Comparison of ENCODE assay signal across 18 cellular contexts in the genomic region with DNA sequence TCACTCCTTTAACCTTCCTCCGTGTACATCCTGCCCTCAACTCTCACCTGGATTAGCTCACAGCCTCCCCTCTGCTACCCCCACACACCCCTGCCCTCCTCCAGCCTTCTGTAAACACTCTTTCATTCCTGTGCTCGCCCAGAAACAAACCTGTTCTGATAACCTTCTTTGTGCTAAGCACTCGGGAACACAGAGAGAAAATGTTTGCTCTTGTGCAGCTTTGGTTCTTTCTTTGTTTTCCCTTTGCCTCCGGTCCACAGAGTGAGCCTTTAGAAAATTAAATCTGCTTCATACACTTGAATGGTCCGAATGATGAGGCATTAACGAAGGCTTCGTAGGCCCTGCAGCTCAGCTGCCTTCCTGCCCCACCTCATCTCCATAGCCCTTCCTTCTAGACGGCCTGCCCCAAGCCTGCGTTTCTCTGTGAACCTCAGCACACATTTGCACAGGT. TPM values are rescaled to one million over a fixed set of nuclear protein-coding genes. Genes with fewer than 3 reads are reported as not detected.
DNase-seq lines count a peak whose midpoint lies in the region; ATAC-seq, FAIRE-seq and TF ChIP-seq lines count a peak whose summit lies in the region.
"Had no signal": no experiment of that assay in that cellular context is flagged by ENCODE, and none has a peak within 500 bp of the region (broad histone marks: within the 10 kb centered on the region; RNA-seq: fewer than 3 reads in every experiment).

No MANE protein-coding gene starts in this region.

- DNase-seq in DMS153 treated with DMSO at 0.1 percent for 48 hours (lab: John Stamatoyannopoulos, UW; ENCODE audit: unreplicated experiment) (peak; percentile 58), NCI-H345 (lab: John Stamatoyannopoulos, UW) (peak; percentile 22), pancreas (no peak), ecto neural progenitor cell (ENCODE audit: low spot score) (no peak), NCI-H82 treated with DMSO at 0.1 percent for 48 hours (lab: John Stamatoyannopoulos, UW; ENCODE audit: unreplicated experiment) (no peak), activated T-cell treated with anti-CD3 and anti-CD28 coated beads for 4 hours (no peak)
- DNase-seq: activated CD8-positive, alpha-beta memory T cell treated with anti-CD3 and anti-CD28 coated beads for 24 hours; activated effector memory CD4-positive, alpha-beta T cell treated with Interleukin-2 at 50 U/mL for 16 hours; cortex of kidney; KG1; NCI-H1436 treated with DMSO at 0.1 percent for 48 hours; NCI-H69; stimulated activated CD4-positive, alpha-beta T cell treated with anti-CD3 and anti-CD28 coated beads, Interleukin-12 subunit alpha, Interleukin-12 subunit beta, amount 100 ng/mL, for 4 hours; stimulated activated naive CD4-positive, alpha-beta T cell treated with Interleukin-2 at 50 U/mL for 16 hours had no signal

- WGBS in pancreas, 2 donors, result 15 to 24% methylated on average over 9 of the region's 9 CpGs

- no peak for FAIRE-seq in pancreas (lab: Jason Lieb, UNC)
- FAIRE-seq: GM12891 had no signal

- H3K27me3 ChIP-seq in iPS-18a (ENCODE audit: control insufficient read depth, insufficient read depth, low read length) (no peaks in the 10 kb centered on the region), pancreas (no peaks in the 10 kb centered on the region)

- intact Hi-C loops in pancreas (cut with DNase I), result no loop called here

- H3K9me3 ChIP-seq in iPS-18a (ENCODE audit: control insufficient read depth, low read depth, low read length) (no peaks in the 10 kb centered on the region), pancreas (no peaks in the 10 kb centered on the region)

- H3K27ac ChIP-seq in iPS-18a (ENCODE audit: low read length) (peak overlapping the region; percentile 9), pancreas (peak overlapping the region in 2 of 4 donors; percentile 6 to 33)
- H3K27ac ChIP-seq: RWPE1 had no signal

- H3K4me3 ChIP-seq in iPS-18a (ENCODE audit: low read length) (no peak overlapping the region), pancreas (no peak overlapping the region)

- peaks cover 5% of the 10 kb centered on the region for H3K4me1 ChIP-seq in iPS-18a (ENCODE audit: control insufficient read depth, low read depth, low read length)
- H3K4me1 ChIP-seq in pancreas, result no peaks in the 10 kb centered on the region

- H3K36me3 ChIP-seq in iPS-18a (ENCODE audit: control insufficient read depth, low read depth, low read length), result no peaks in the 10 kb centered on the region
- no peaks in the 10 kb centered on the region for H3K36me3 ChIP-seq in pancreas

- peak; percentile 66 to 91 (median 80) for ATAC-seq in pancreas
- no peak for ATAC-seq in HG03175 (IDR thresholded peaks at IDR 0.05; ENCODE audit: unreplicated experiment)

- no peak for TF ChIP-seq CTCF in pancreas (IDR thresholded peaks at IDR 0.05)

- H3K9ac ChIP-seq in iPS-18a (ENCODE audit: low read length), result no peak overlapping the region

RNA-seq across cellular contexts. Expression of a gene that starts 6.6 kb away (rescaled TPM):
- total RNA-seq in pancreas, result 10 to 100 TPM; 11.0 to 30.1 (median 16.8) TPM
- polyA plus RNA-seq in pancreas, result 1 to 10 TPM; 4.6 to 9.4 TPM

Comparison
In these comparisons a context has a peak if more than half of its experiments do, and no peak if none do; other contexts are left out.
1. DNase-seq: peak in DMS153 treated with DMSO at 0.1 percent for 48 hours (single experiment) and NCI-H345 (single experiment); none in pancreas (0 of 6), ecto neural progenitor cell (single experiment), NCI-H82 treated with DMSO at 0.1 percent for 48 hours (single experiment) and activated T-cell treated with anti-CD3 and anti-CD28 coated beads for 4 hours (single experiment).